In genomic region chr6:129016844-129017243, GRCh38 we compare ENCODE assay signal across 21 cellular contexts.
DNase-seq lines count a peak whose midpoint lies in the region; ATAC-seq, FAIRE-seq and TF ChIP-seq lines count a peak whose summit lies in the region.
"Had no signal": no experiment of that assay in that cellular context is flagged by ENCODE, and none has a peak within 500 bp of the region (broad histone marks: within the 10 kb centered on the region; RNA-seq: fewer than 3 reads in every experiment).

No MANE protein-coding gene starts in this region.

- H2AK5ac ChIP-seq in IMR-90 (ENCODE audit: low read depth, low read length): no peak overlapping the region

- no peak overlapping the region for H2BK20ac ChIP-seq in IMR-90 (ENCODE audit: low read depth, low read length)

- H4K8ac ChIP-seq in IMR-90 (ENCODE audit: low read depth in 2 of 2, low read length in 2 of 2): no peak overlapping the region

- H3K79me1 ChIP-seq in IMR-90 (ENCODE audit: low read depth in 1 of 2, low read length in 2 of 2): no peaks in the 10 kb centered on the region

- POLR2A ChIA-PET in IMR-90 (lab: Charles Lee; ENCODE audit: unreplicated experiment): no interaction called here

- intact Hi-C loops in IMR-90 (cut with micrococcal nuclease) (no loop called here), ovary (cut with DNase I) (no loop called here), cardiac septum (cut with DNase I) (no loop called here)

- no peak overlapping the region for H3K27ac ChIP-seq in IMR-90 (ENCODE audit: insufficient read depth, low read length)
- H3K27ac ChIP-seq in ovary: no peak overlapping the region
- H3K27ac ChIP-seq: BLaER1 treated with 17β-estradiol and CSF1 and Interleukin-3, amounts not matched to agents 10 nM and 100 nM had no signal

- no peak for TF ChIP-seq EP300 in ovary (IDR thresholded peaks at IDR 0.05)

- H4K20me1 ChIP-seq in IMR-90 (ENCODE audit: insufficient read depth, low read length): no peaks in the 10 kb centered on the region
- H4K20me1 ChIP-seq: BLaER1 treated with 17β-estradiol and CSF1 and Interleukin-3, amounts not matched to agents 10 nM and 100 nM had no signal

- H3K23ac ChIP-seq in IMR-90 (ENCODE audit: low read depth, low read length): no peak overlapping the region

- dilution Hi-C loops in IMR-90 (cut with HindIII; ENCODE audit: low sequenced_read_pairs, unreplicated experiment): no loop called here

- CTCF ChIA-PET in IMR-90 (lab: Yijun Ruan, JAX): no interaction called here

- no peak overlapping the region for H3K4me2 ChIP-seq in IMR-90 (ENCODE audit: low read depth, low read length)
- H3K4me2 ChIP-seq: BLaER1 treated with 17β-estradiol and CSF1 and Interleukin-3, amounts not matched to agents 10 nM and 100 nM had no signal

- H3K18ac ChIP-seq in IMR-90 (ENCODE audit: low read depth, low read length): no peak overlapping the region

- H3K4me1 ChIP-seq in IMR-90 (ENCODE audit: control insufficient read depth, insufficient read depth, low read length): no peaks in the 10 kb centered on the region
- no peaks in the 10 kb centered on the region for H3K4me1 ChIP-seq in ovary (ENCODE audit: insufficient read depth)
- H3K4me1 ChIP-seq: BE2C; BLaER1 treated with 17β-estradiol and CSF1 and Interleukin-3, amounts not matched to agents 10 nM and 100 nM had no signal

- no peak for ATAC-seq in IMR-90 (ENCODE audit: low read depth)
- no peak for ATAC-seq in HG03039 (IDR thresholded peaks at IDR 0.05; ENCODE audit: unreplicated experiment)

- in situ Hi-C loops in IMR-90 (cut with MboI; ENCODE audit: low sequenced_read_pairs): no loop called here

- H3K9me1 ChIP-seq in IMR-90 (ENCODE audit: insufficient read depth, low read length): no peaks in the 10 kb centered on the region

- no TSS peak for BruUV-seq in IMR-90 (replicated peaks; lab: Mats Ljungman, UMichigan)

- DNase-seq in IMR-90: no peak
- DNase-seq in ovary: no peak
- no peak for DNase-seq in cardiac septum (ENCODE audit: low spot score)
- DNase-seq: ACHN; AML-193; BE2C; Calu3; CD4-positive, alpha-beta memory T cell; COR-L47; DMS53; DMS79 treated with DMSO at 0.1 percent for 48 hours; GF-D8; GOT3; H7; HCEC 1CT had no signal

- no peak overlapping the region for H2BK120ac ChIP-seq in IMR-90 (ENCODE audit: low read depth, low read length)

- no peak overlapping the region for H2AFZ ChIP-seq in IMR-90 (replicated peaks; ENCODE audit: low read length, poor library complexity)

- WGBS in IMR-90 (ENCODE audit: extremely low coverage in 2 of 2, insufficient read length in 1 of 2), 2 experiments: no CpG with 5 or more reads among the region's 3 CpGs
- 94 to 97% (median 97%) methylated on average over 3 of the region's 3 CpGs for WGBS in ovary, 3 donors

- no peaks in the 10 kb centered on the region for H3K36me3 ChIP-seq in IMR-90 (ENCODE audit: control insufficient read depth, insufficient read depth, low read length)
- no peaks in the 10 kb centered on the region for H3K36me3 ChIP-seq in ovary
- H3K36me3 ChIP-seq: BE2C; BLaER1 treated with 17β-estradiol and CSF1 and Interleukin-3, amounts not matched to agents 10 nM and 100 nM had no signal

- no peak overlapping the region for H4K5ac ChIP-seq in IMR-90 (ENCODE audit: low read depth, low read length)

- no peak overlapping the region for H3K4ac ChIP-seq in IMR-90 (ENCODE audit: low read depth, low read length)

- H3K9ac ChIP-seq in IMR-90 (ENCODE audit: low read depth, low read length): no peak overlapping the region
- H3K9ac ChIP-seq: BLaER1 treated with 17β-estradiol and CSF1 and Interleukin-3, amounts not matched to agents 10 nM and 100 nM had no signal

- no peak overlapping the region for H2BK15ac ChIP-seq in IMR-90 (ENCODE audit: low read depth, low read length)

- H3K9me3 ChIP-seq in IMR-90 (ENCODE audit: control insufficient read depth, insufficient read depth, low read length) (no peaks in the 10 kb centered on the region), ovary (no peaks in the 10 kb centered on the region)
- H3K9me3 ChIP-seq: BE2C had no signal

- H3K27me3 ChIP-seq in IMR-90 (ENCODE audit: control insufficient read depth, insufficient read depth, low read length): no peaks in the 10 kb centered on the region
- no peaks in the 10 kb centered on the region for H3K27me3 ChIP-seq in ovary
- H3K27me3 ChIP-seq: BE2C; BLaER1 treated with 17β-estradiol and CSF1 and Interleukin-3, amounts not matched to agents 10 nM and 100 nM had no signal

- H4K91ac ChIP-seq in IMR-90 (ENCODE audit: insufficient read depth, low read depth, low read length): no peak overlapping the region

- no peak for TF ChIP-seq RAD21 in IMR-90 (IDR thresholded peaks at IDR 0.05; ENCODE audit: low read length)

- no peak overlapping the region for H2AK9ac ChIP-seq in IMR-90 (replicated peaks; ENCODE audit: low read depth, low read length, poor library complexity)

- H2BK5ac ChIP-seq in IMR-90 (ENCODE audit: low read depth, low read length, poor library complexity, severe bottlenecking): no peak overlapping the region

- H3K4me3 ChIP-seq in IMR-90 (ENCODE audit: insufficient read depth, low read depth, low read length) (no peak overlapping the region), ovary (no peak overlapping the region)
- H3K4me3 ChIP-seq: BLaER1 treated with 17β-estradiol and CSF1 and Interleukin-3, amounts not matched to agents 10 nM and 100 nM had no signal

- no peak overlapping the region for H3K56ac ChIP-seq in IMR-90 (ENCODE audit: extremely low read depth, insufficient read depth, low read length)

- TF ChIP-seq CTCF in IMR-90 (conservative IDR thresholded peaks at IDR 0.05; ENCODE audit: low read depth, low read length) (no peak), ovary (IDR thresholded peaks at IDR 0.05) (no peak)

- FAIRE-seq in A204.1 (lab: Jason Lieb, UNC) (peak; percentile 81), endometrium (lab: Jason Lieb, UNC) (peak; percentile 45)
- FAIRE-seq: GM12891, GM18507 had no signal

- no peak for TF ChIP-seq POLR2A in IMR-90 (IDR thresholded peaks at IDR 0.05; ENCODE audit: low read depth, low read length)
- TF ChIP-seq POLR2A in ovary (IDR thresholded peaks at IDR 0.05): no peak

- no peak overlapping the region for H3K14ac ChIP-seq in IMR-90 (replicated peaks; ENCODE audit: low read depth, low read length)

TF ChIP-seq in IMR-90, 13 proteins besides CTCF, POLR2A, EP300 and RAD21:
- TF ChIP-seq, protein P1, sequence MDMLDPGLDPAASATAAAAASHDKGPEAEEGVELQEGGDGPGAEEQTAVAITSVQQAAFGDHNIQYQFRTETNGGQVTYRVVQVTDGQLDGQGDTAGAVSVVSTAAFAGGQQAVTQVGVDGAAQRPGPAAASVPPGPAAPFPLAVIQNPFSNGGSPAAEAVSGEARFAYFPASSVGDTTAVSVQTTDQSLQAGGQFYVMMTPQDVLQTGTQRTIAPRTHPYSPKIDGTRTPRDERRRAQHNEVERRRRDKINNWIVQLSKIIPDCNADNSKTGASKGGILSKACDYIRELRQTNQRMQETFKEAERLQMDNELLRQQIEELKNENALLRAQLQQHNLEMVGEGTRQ (IDR thresholded peaks at IDR 0.05; ENCODE audit: low read depth, low read length): no peak
- TF ChIP-seq RFX5 (IDR thresholded peaks at IDR 0.05; ENCODE audit: low read depth, low read length): no peak
- peak; percentile 99 for TF ChIP-seq MAFK (IDR thresholded peaks at IDR 0.05; ENCODE audit: low read depth, low read length)
- TF ChIP-seq, protein P2, sequence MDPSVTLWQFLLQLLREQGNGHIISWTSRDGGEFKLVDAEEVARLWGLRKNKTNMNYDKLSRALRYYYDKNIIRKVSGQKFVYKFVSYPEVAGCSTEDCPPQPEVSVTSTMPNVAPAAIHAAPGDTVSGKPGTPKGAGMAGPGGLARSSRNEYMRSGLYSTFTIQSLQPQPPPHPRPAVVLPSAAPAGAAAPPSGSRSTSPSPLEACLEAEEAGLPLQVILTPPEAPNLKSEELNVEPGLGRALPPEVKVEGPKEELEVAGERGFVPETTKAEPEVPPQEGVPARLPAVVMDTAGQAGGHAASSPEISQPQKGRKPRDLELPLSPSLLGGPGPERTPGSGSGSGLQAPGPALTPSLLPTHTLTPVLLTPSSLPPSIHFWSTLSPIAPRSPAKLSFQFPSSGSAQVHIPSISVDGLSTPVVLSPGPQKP (IDR thresholded peaks at IDR 0.05; ENCODE audit: borderline replicate concordance, low read depth, low read length): no peak
- TF ChIP-seq CHD1 (IDR thresholded peaks at IDR 0.05; ENCODE audit: low read depth, low read length): no peak
- no peak for TF ChIP-seq NFE2L2 (IDR thresholded peaks at IDR 0.05; ENCODE audit: low read depth, low read length)
TF ChIP-seq in IMR-90: peak in this region for 1.
